ENCODE assay signal across 10 cellular contexts in genomic region chr9:95090871-95091573, GRCh38.
A peak's percentile ranks its signal among the peaks of the same experiment; 100 is the strongest.
DNase-seq lines count a peak whose midpoint lies in the region; ATAC-seq and TF ChIP-seq lines count a peak whose summit lies in the region.
"Had no signal": no experiment of that assay in that cellular context is flagged by ENCODE, and none has a peak within 500 bp of the region (broad histone marks: within the 10 kb centered on the region; RNA-seq: fewer than 3 reads in every experiment).

No MANE protein-coding gene starts in this region.

- peak overlapping the region; percentile 14 for H2BK12ac ChIP-seq in neuronal stem cell (ENCODE audit: low read length)

- TF ChIP-seq CTCF in RWPE2 (IDR thresholded peaks at IDR 0.05; ENCODE audit: poor library complexity, severe bottlenecking) (no peak), foreskin keratinocyte (conservative IDR thresholded peaks at IDR 0.05) (no peak)

- H3K4me2 ChIP-seq in neuronal stem cell (ENCODE audit: insufficient read depth, low read length, poor library complexity, severe bottlenecking): no peak overlapping the region

- no peak overlapping the region for H3K14ac ChIP-seq in neuronal stem cell (ENCODE audit: low read length)

- H2AK5ac ChIP-seq in neuronal stem cell (ENCODE audit: low read depth, low read length): peak overlapping the region; percentile 65

- H3K36me3 ChIP-seq in RWPE2 (ENCODE audit: low read depth) (peaks cover 18% of the 10 kb centered on the region), neuronal stem cell (replicated peaks in 1 of 2; ENCODE audit: control insufficient read depth in 2 of 2, insufficient read depth in 2 of 2, low read length in 2 of 2) (peaks cover 0 to 15% of the 10 kb centered on the region in 2 donors), urinary bladder (ENCODE audit: insufficient read depth) (no peaks in the 10 kb centered on the region)

- peak; percentile 0; the same call in 2 of the 3 replicates for ATAC-seq in RWPE2 (ENCODE audit: low read depth)
- no peak for ATAC-seq in foreskin keratinocyte
- ATAC-seq in GM19328 (IDR thresholded peaks at IDR 0.05; ENCODE audit: unreplicated experiment): no peak

- no peaks in the 10 kb centered on the region for H3K79me1 ChIP-seq in neuronal stem cell (ENCODE audit: low read depth, low read length)

- no peak overlapping the region for H3K4me3 ChIP-seq in RWPE2 (ENCODE audit: severe bottlenecking)
- no peak overlapping the region for H3K4me3 ChIP-seq in neuronal stem cell (ENCODE audit: low read length in 2 of 2)
- no peak overlapping the region for H3K4me3 ChIP-seq in urinary bladder (ENCODE audit: low read depth, low read length)

- H3K18ac ChIP-seq in neuronal stem cell (ENCODE audit: low read length): no peak overlapping the region

- no peaks in the 10 kb centered on the region for H3K9me3 ChIP-seq in RWPE2 (ENCODE audit: severe bottlenecking)
- H3K9me3 ChIP-seq in neuronal stem cell (replicated peaks in 1 of 2; ENCODE audit: control insufficient read depth in 2 of 2, insufficient read depth in 1 of 2, low read depth in 1 of 2, low read length in 2 of 2): no peaks in the 10 kb centered on the region

- H4K91ac ChIP-seq in neuronal stem cell (ENCODE audit: low read depth, low read length, poor library complexity): no peak overlapping the region

- no peak overlapping the region for H3K23ac ChIP-seq in neuronal stem cell (ENCODE audit: low read depth, low read length, poor library complexity)

- no peak overlapping the region for H2BK120ac ChIP-seq in neuronal stem cell (ENCODE audit: low read depth, low read length)

- no peak overlapping the region for H2AFZ ChIP-seq in neuronal stem cell (ENCODE audit: low read length)

- H3K27ac ChIP-seq in RWPE2 (ENCODE audit: poor library complexity, severe bottlenecking): peak overlapping the region; percentile 94
- peak overlapping the region; percentile 70 for H3K27ac ChIP-seq in foreskin keratinocyte
- no peak overlapping the region for H3K27ac ChIP-seq in neuronal stem cell (replicated peaks; ENCODE audit: low read length)
- H3K27ac ChIP-seq in urinary bladder (ENCODE audit: low read depth): peak overlapping the region; percentile 66

- H3K4ac ChIP-seq in neuronal stem cell (ENCODE audit: low read length): no peak overlapping the region

- H3K9ac ChIP-seq in neuronal stem cell (ENCODE audit: low read depth, low read length, poor library complexity): no peak overlapping the region

- no peak for DNase-seq in RWPE2 (ENCODE audit: low spot score)
- DNase-seq in foreskin keratinocyte: no peak
- DNase-seq in neuronal stem cell (ENCODE audit: low spot score): no peak
- no peak for DNase-seq in AG08396 (ENCODE audit: low spot score)
- DNase-seq in cerebellar nuclear complex (lab: John Stamatoyannopoulos, UW): no peak
- DNase-seq: activated CD4-positive, CD25-positive, alpha-beta regulatory T cell treated with anti-CD3 and anti-CD28 coated beads, Interleukin-2, amount 50 U/mL, for 72 hours; activated naive CD4-positive, alpha-beta T cell treated with anti-CD3 and anti-CD28 coated beads, Interleukin-2, amount 50 U/mL, for 16 hours; NCI-H187 had no signal

- H4K8ac ChIP-seq in neuronal stem cell (ENCODE audit: low read depth, low read length): no peak overlapping the region

- H3K4me1 ChIP-seq in RWPE2 (ENCODE audit: insufficient read depth, poor library complexity, severe bottlenecking): peaks cover 22% of the 10 kb centered on the region
- H3K4me1 ChIP-seq in foreskin keratinocyte: peaks cover 17% of the 10 kb centered on the region
- H3K4me1 ChIP-seq in neuronal stem cell (ENCODE audit: control insufficient read depth in 2 of 2, insufficient read depth in 1 of 2, low read depth in 1 of 2, low read length in 2 of 2): peaks cover 25 to 38% of the 10 kb centered on the region in 2 donors
- H3K4me1 ChIP-seq in urinary bladder (ENCODE audit: insufficient read depth): no peaks in the 10 kb centered on the region

- H2BK15ac ChIP-seq in neuronal stem cell (ENCODE audit: low read length): no peak overlapping the region

- no CpG with 5 or more reads among the region's 14 CpGs for WGBS in neuronal stem cell (ENCODE audit: extremely low coverage in 2 of 2, insufficient read length in 2 of 2, insufficient replicate concordance in 1 of 2), 2 donors
- WGBS in urinary bladder: 57% methylated on average over 14 of the region's 14 CpGs

- no peak overlapping the region for H2BK5ac ChIP-seq in neuronal stem cell (ENCODE audit: low read length)

- H3K27me3 ChIP-seq in RWPE2 (ENCODE audit: insufficient read depth, poor library complexity, severe bottlenecking) (no peaks in the 10 kb centered on the region), foreskin keratinocyte (no peaks in the 10 kb centered on the region), neuronal stem cell (ENCODE audit: control insufficient read depth in 3 of 3, insufficient read depth in 3 of 3, low read depth in 1 of 3, low read length in 3 of 3) (no peaks in the 10 kb centered on the region)
